11 cellular contexts compared by ENCODE assay signal in the genomic region with DNA sequence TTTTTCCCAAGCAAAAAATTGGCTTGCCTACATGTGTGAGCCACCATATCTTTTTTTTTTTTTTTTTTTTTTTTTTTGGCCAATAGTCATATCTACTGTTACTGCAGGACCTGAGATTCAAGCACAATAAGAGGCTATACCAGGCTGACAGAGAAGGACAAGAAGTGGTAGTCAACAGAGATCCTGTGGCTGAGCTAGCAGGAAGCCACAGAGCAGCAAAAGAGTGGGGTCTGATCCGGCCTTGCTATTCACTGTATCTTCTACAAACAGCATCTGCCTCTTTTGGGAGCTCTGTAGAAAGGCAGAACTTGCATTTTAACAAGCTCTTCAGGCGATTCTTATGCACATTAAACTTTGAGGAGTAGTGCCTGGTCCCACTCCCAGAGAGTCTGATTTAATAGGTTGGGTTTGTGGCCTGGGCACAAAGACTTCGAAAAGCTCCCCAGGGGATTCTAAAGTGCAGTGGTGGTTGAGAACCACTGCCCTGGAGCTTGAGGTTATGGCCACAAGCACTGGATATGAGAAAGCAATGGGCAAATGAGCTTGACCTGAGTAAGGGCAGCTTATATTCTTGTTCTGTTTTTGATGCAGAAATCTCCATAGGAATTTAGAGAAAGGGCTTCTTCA.
DNase-seq lines count a peak whose midpoint lies in the region; ATAC-seq and TF ChIP-seq lines count a peak whose summit lies in the region.
"Had no signal": no experiment of that assay in that cellular context is flagged by ENCODE, and none has a peak within 500 bp of the region (broad histone marks: within the 10 kb centered on the region; RNA-seq: fewer than 3 reads in every experiment).

No MANE protein-coding gene starts in this region.

- H3K4me1 Mint-ChIP-seq in activated T-helper 1 cell treated with anti-CD3 and anti-CD28 coated beads, Interleukin-12 subunit alpha, Interleukin-12 subunit beta, Interleukin-2, Interleukin-4 antibody, amounts not matched to agents 30 ng/mL and 10 ng/mL and 1 ng/mL, durations not matched to agents 14 hours and 24 hours and 36 hours (ENCODE audit: low read depth), result peaks cover 58% of the 10 kb centered on the region

- no peaks in the 10 kb centered on the region for H3K27me3 Mint-ChIP-seq in activated T-helper 1 cell treated with anti-CD3 and anti-CD28 coated beads, Interleukin-12 subunit alpha, Interleukin-12 subunit beta, Interleukin-2, Interleukin-4 antibody, amounts not matched to agents 30 ng/mL and 10 ng/mL and 1 ng/mL, durations not matched to agents 14 hours and 24 hours and 36 hours (ENCODE audit: insufficient read depth)

- TF ChIP-seq CTCF in PC-3 (conservative IDR thresholded peaks at IDR 0.05; ENCODE audit: low read depth, low read length), result no peak

- peak; percentile 62 for ATAC-seq in GM19455 (IDR thresholded peaks at IDR 0.05; ENCODE audit: unreplicated experiment)
- peak; percentile 83 for ATAC-seq in HG03135 (IDR thresholded peaks at IDR 0.05; ENCODE audit: unreplicated experiment)
- ATAC-seq in PC-3, result no peak

- no peaks in the 10 kb centered on the region for H3K9me2 ChIP-seq in PC-3 (replicated peaks; ENCODE audit: low read length)

- no TSS peak for BruUV-seq in PC-3 (replicated peaks; lab: Mats Ljungman, UMichigan)

- POLR2A ChIA-PET in PC-3 (lab: Charles Lee; ENCODE audit: unreplicated experiment), result no interaction called here

- peaks cover 4% of the 10 kb centered on the region for H3K9me3 Mint-ChIP-seq in activated T-helper 1 cell treated with anti-CD3 and anti-CD28 coated beads, Interleukin-12 subunit alpha, Interleukin-12 subunit beta, Interleukin-2, Interleukin-4 antibody, amounts not matched to agents 30 ng/mL and 10 ng/mL and 1 ng/mL, durations not matched to agents 14 hours and 24 hours and 36 hours

- no peaks in the 10 kb centered on the region for H4K20me1 ChIP-seq in PC-3 (ENCODE audit: low read length)

- no peak overlapping the region for H3K27ac ChIP-seq in effector memory CD4-positive, alpha-beta T cell (ENCODE audit: insufficient read depth, low read length, poor library complexity, severe bottlenecking)
- H3K27ac ChIP-seq in PC-3 (ENCODE audit: low read length), result no peak overlapping the region
- H3K27ac ChIP-seq: right atrium auricular region, tibial nerve had no signal

- H3K9ac ChIP-seq in PC-3 (ENCODE audit: low read length), result no peak overlapping the region

- intact Hi-C loops in activated T-helper 1 cell treated with anti-CD3 and anti-CD28 coated beads, Interleukin-12 subunit alpha, Interleukin-12 subunit beta, Interleukin-2, Interleukin-4 antibody, amounts not matched to agents 30 ng/mL and 10 ng/mL and 1 ng/mL, durations not matched to agents 14 hours and 24 hours and 36 hours (cut with micrococcal nuclease), result loop anchor here (1.0 kb wide), 1 partner anchor 9 kb away; no protein-coding TSS in a partner anchor
- intact Hi-C loops in PC-3 (cut with micrococcal nuclease), result no loop called here

- H3K27ac Mint-ChIP-seq in activated T-helper 1 cell treated with anti-CD3 and anti-CD28 coated beads, Interleukin-12 subunit alpha, Interleukin-12 subunit beta, Interleukin-2, Interleukin-4 antibody, amounts not matched to agents 30 ng/mL and 10 ng/mL and 1 ng/mL, durations not matched to agents 14 hours and 24 hours and 36 hours, result peak overlapping the region; percentile 14

- no peaks in the 10 kb centered on the region for H3F3A ChIP-seq in PC-3 (ENCODE audit: low read length, unreplicated experiment)

- H3K9me3 ChIP-seq in effector memory CD4-positive, alpha-beta T cell (ENCODE audit: control insufficient read depth, low read length), result no peaks in the 10 kb centered on the region
- no peaks in the 10 kb centered on the region for H3K9me3 ChIP-seq in PC-3 (ENCODE audit: low read length)
- H3K9me3 ChIP-seq: right atrium auricular region, tibial nerve had no signal

- no peak overlapping the region for H3K4me2 ChIP-seq in PC-3 (ENCODE audit: low read length)

- no peaks in the 10 kb centered on the region for H3K79me2 ChIP-seq in PC-3 (ENCODE audit: low read length)

- no peaks in the 10 kb centered on the region for H3K36me3 ChIP-seq in effector memory CD4-positive, alpha-beta T cell (ENCODE audit: control insufficient read depth, insufficient read depth, low read length)
- H3K36me3 ChIP-seq in PC-3 (ENCODE audit: low read depth, low read length), result no peaks in the 10 kb centered on the region
- H3K36me3 ChIP-seq: right atrium auricular region, tibial nerve had no signal

- H2AFZ ChIP-seq in PC-3 (ENCODE audit: low read length), result no peak overlapping the region

- H3K4me1 ChIP-seq in effector memory CD4-positive, alpha-beta T cell (ENCODE audit: control insufficient read depth, insufficient read depth, low read length, poor library complexity, severe bottlenecking), result peaks cover 30% of the 10 kb centered on the region
- H3K4me1 ChIP-seq in PC-3 (ENCODE audit: insufficient read depth, low read length), result no peaks in the 10 kb centered on the region
- H3K4me1 ChIP-seq: tibial nerve had no signal

- CTCF ChIA-PET in PC-3 (lab: Charles Lee), result no interaction called here

- DNase-seq in GDM1 (lab: John Stamatoyannopoulos, UW) (peak; percentile 78), middle frontal gyrus (ENCODE audit: extremely low spot score, low spot score) (no peak), PC-3 (no peak)
- no peak for DNase-seq in activated T-helper 1 cell treated with anti-CD3 and anti-CD28 coated beads, Interleukin-12 subunit alpha, Interleukin-12 subunit beta, Interleukin-2, Interleukin-4 antibody, amounts not matched to agents 30 ng/mL and 10 ng/mL and 1 ng/mL, durations not matched to agents 14 hours and 24 hours and 36 hours (ENCODE audit: low spot score)
- DNase-seq in stimulated activated CD4-positive, alpha-beta T cell treated with anti-CD3 and anti-CD28 coated beads, Interleukin-12 subunit alpha, Interleukin-12 subunit beta, amount 100 ng/mL, for 4 hours, result no peak
- DNase-seq in effector memory CD4-positive, alpha-beta T cell, result no peak
- DNase-seq: Right ventricle myocardium superior had no signal

- peaks cover 7% of the 10 kb centered on the region for H3K36me3 Mint-ChIP-seq in activated T-helper 1 cell treated with anti-CD3 and anti-CD28 coated beads, Interleukin-12 subunit alpha, Interleukin-12 subunit beta, Interleukin-2, Interleukin-4 antibody, amounts not matched to agents 30 ng/mL and 10 ng/mL and 1 ng/mL, durations not matched to agents 14 hours and 24 hours and 36 hours (ENCODE audit: low read depth)

- no peak overlapping the region for H3K4me3 Mint-ChIP-seq in activated T-helper 1 cell treated with anti-CD3 and anti-CD28 coated beads, Interleukin-12 subunit alpha, Interleukin-12 subunit beta, Interleukin-2, Interleukin-4 antibody, amounts not matched to agents 30 ng/mL and 10 ng/mL and 1 ng/mL, durations not matched to agents 14 hours and 24 hours and 36 hours

- H3K27me3 ChIP-seq in effector memory CD4-positive, alpha-beta T cell (replicated peaks; ENCODE audit: control insufficient read depth, insufficient read depth, low read length, poor library complexity, severe bottlenecking), result no peaks in the 10 kb centered on the region
- H3K27me3 ChIP-seq in PC-3 (ENCODE audit: low read length), result no peaks in the 10 kb centered on the region
- H3K27me3 ChIP-seq: right atrium auricular region, tibial nerve had no signal

- H3K4me3 ChIP-seq in effector memory CD4-positive, alpha-beta T cell (ENCODE audit: insufficient read depth, low read depth, low read length, poor library complexity, severe bottlenecking), result no peak overlapping the region
- no peak overlapping the region for H3K4me3 ChIP-seq in PC-3 (ENCODE audit: low read length)
- H3K4me3 ChIP-seq: right atrium auricular region, tibial nerve had no signal
